ENCODE assay signal across 10 cellular contexts in the genomic region with DNA sequence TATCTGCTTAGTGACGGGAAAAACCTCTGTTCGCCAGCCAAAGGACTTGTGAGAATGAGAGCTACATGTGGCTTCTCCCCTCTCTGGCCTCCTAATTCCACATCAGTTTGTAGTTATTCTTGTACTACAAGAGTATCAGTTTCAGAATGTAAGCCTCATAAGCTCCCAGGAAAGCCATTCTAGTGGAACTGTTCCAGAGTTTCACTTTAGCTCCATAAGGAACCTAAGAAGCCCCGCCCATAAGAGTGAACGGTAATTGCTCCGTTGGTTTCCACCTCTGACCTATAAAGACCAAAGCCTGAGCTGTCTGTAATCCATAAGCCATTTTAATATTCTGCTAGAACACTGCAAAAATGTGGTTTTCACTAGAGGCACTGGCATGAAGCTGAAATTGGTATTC. TPM values are rescaled to one million over a fixed set of nuclear protein-coding genes. Genes with fewer than 3 reads are reported as not detected.
DNase-seq lines count a peak whose midpoint lies in the region; ATAC-seq and TF ChIP-seq lines count a peak whose summit lies in the region.
"Had no signal": no experiment of that assay in that cellular context is flagged by ENCODE, and none has a peak within 500 bp of the region (broad histone marks: within the 10 kb centered on the region; RNA-seq: fewer than 3 reads in every experiment).

No MANE protein-coding gene starts in this region.

- H2AFZ ChIP-seq in GM23338: no peak overlapping the region

- no peaks in the 10 kb centered on the region for H3K9me3 Mint-ChIP-seq in GM23338
- H3K9me3 Mint-ChIP-seq: endodermal cell had no signal

- no peaks in the 10 kb centered on the region for H3K9me2 ChIP-seq in GM23338 (ENCODE audit: insufficient read depth)

- H3K36me3 Mint-ChIP-seq in GM23338 (ENCODE audit: low read depth): no peaks in the 10 kb centered on the region
- peaks cover 2% of the 10 kb centered on the region for H3K36me3 Mint-ChIP-seq in T-helper 17 cell (ENCODE audit: low read depth)

- peaks cover 65% of the 10 kb centered on the region for H3K79me2 ChIP-seq in GM23338 (replicated peaks; ENCODE audit: insufficient read depth)

- H3K4me3 Mint-ChIP-seq in GM23338 (no peak overlapping the region), T-helper 17 cell (peak overlapping the region; percentile 8)
- H3K4me3 Mint-ChIP-seq: endodermal cell had no signal

- H3K36me3 ChIP-seq in GM23338 (ENCODE audit: insufficient read depth) (no peaks in the 10 kb centered on the region), heart right ventricle (no peaks in the 10 kb centered on the region)

- H3K9me3 ChIP-seq in T-helper 17 cell (ENCODE audit: control insufficient read depth, low read length, poor library complexity, severe bottlenecking) (no peaks in the 10 kb centered on the region), heart right ventricle (no peaks in the 10 kb centered on the region)

- no peak overlapping the region; the same call in 1 of the 2 replicates for H3K27ac ChIP-seq in GM23338 (ENCODE audit: low read depth)
- peak overlapping the region in 6 of 10 donors; percentile 2 to 63 (median 34) for H3K27ac ChIP-seq in heart right ventricle
- peak overlapping the region in 13 of 21 experiments; percentile 2 to 67 (median 36) for H3K27ac ChIP-seq in skin epidermis

- H3K27ac Mint-ChIP-seq in GM23338: no peak overlapping the region
- peak overlapping the region; percentile 75 for H3K27ac Mint-ChIP-seq in T-helper 17 cell
- H3K27ac Mint-ChIP-seq: endodermal cell had no signal

- H3K27me3 ChIP-seq in GM23338 (ENCODE audit: insufficient read depth): no peaks in the 10 kb centered on the region
- H3K27me3 ChIP-seq in heart right ventricle: no peaks in the 10 kb centered on the region

- intact Hi-C loops in heart right ventricle (cut with DNase I): no loop called here

- H3F3A ChIP-seq in GM23338 (replicated peaks; ENCODE audit: low read depth): no peaks in the 10 kb centered on the region

- 42 to 49% methylated on average over 5 of the region's 5 CpGs for WGBS in heart right ventricle, 2 donors

- ATAC-seq in GM23338 (peak; percentile 49; the same call in 2 of the 3 replicates), T-helper 17 cell (no peak), heart right ventricle (peak in 5 of 8 donors; percentile 51 to 56 (median 54)), HG03521 (IDR thresholded peaks at IDR 0.05; ENCODE audit: unreplicated experiment) (no peak), HG02870 (IDR thresholded peaks at IDR 0.05; ENCODE audit: unreplicated experiment) (no peak)

- no peaks in the 10 kb centered on the region for H3K27me3 Mint-ChIP-seq in GM23338 (ENCODE audit: insufficient read depth, low read depth, poor library complexity)
- no peaks in the 10 kb centered on the region for H3K27me3 Mint-ChIP-seq in T-helper 17 cell

- peaks cover 26% of the 10 kb centered on the region for H4K20me1 ChIP-seq in GM23338 (replicated peaks; ENCODE audit: insufficient read depth)

- no peak overlapping the region for H3K4me2 ChIP-seq in GM23338

- H3K4me1 Mint-ChIP-seq in GM23338 (peaks cover 10% of the 10 kb centered on the region; the same call in 2 of the 3 replicates), T-helper 17 cell (peaks cover 44% of the 10 kb centered on the region)

- H3K4me1 ChIP-seq in GM23338 (ENCODE audit: insufficient read depth) (peaks cover 7% of the 10 kb centered on the region; the same call in 1 of the 2 replicates), heart right ventricle (peaks cover 4 to 60% (median 36%) of the 10 kb centered on the region in 9 donors)

- H3K4me3 ChIP-seq in GM23338: no peak overlapping the region
- no peak overlapping the region for H3K4me3 ChIP-seq in heart right ventricle
- H3K4me3 ChIP-seq in skin epidermis: no peak overlapping the region

- DNase-seq in GM23338 (ENCODE audit: low spot score) (peak; percentile 34), T-helper 17 cell (no peak), heart right ventricle (no peak), NOMO-1 treated with dmso at 0.1 percent for 144 hours (lab: John Stamatoyannopoulos, UW; ENCODE audit: unreplicated experiment) (no peak), cerebellar cortex (ENCODE audit: low spot score) (no peak)
- DNase-seq: endodermal cell, NCI-H1930 had no signal

- TF ChIP-seq CTCF in GM23338 (conservative IDR thresholded peaks at IDR 0.05; ENCODE audit: low read depth in 2 of 2) (no peak), heart right ventricle (IDR thresholded peaks at IDR 0.05) (no peak)

TF ChIP-seq in GM23338, 12 proteins besides CTCF, POLR2A, EP300 and RAD21 (continues in another document):
- TF ChIP-seq ZNF114 (CRISPR knock-in tag; IDR thresholded peaks at IDR 0.05) (no peak), ZNF462 (CRISPR knock-in tag; IDR thresholded peaks at IDR 0.05) (no peak), STAT1 (IDR thresholded peaks at IDR 0.05; ENCODE audit: unreplicated experiment) (no peak)

RNA-seq across cellular contexts. Expression of gene SIK3, which starts 53.0 kb away (rescaled TPM):
- total RNA-seq in GM23338 (2014; rRNA removed; shearing (Covaris generic)): 27.8 and 33.9 TPM in 2 replicates
- polyA plus RNA-seq in GM23338 (2016; fragmentation: Nextera tagmentation; extraction: Ambion mirVana) (6.1 and 7.3 TPM in 2 replicates), heart right ventricle (10 to 100 TPM in 1 of 2 donors, 1 to 10 TPM in 1; 9.9 to 15.1 TPM)
- total RNA-seq in T-helper 17 cell (10 to 100 TPM; 82.7 to 87.5 TPM), heart right ventricle (10 to 100 TPM; 27.8 to 47.3 (median 39.3) TPM)

Comparison
In these comparisons a context has a peak if more than half of its experiments do, and no peak if none do; other contexts are left out.
1. ATAC-seq: peak in GM23338 (single experiment) and heart right ventricle (5 of 8); none in T-helper 17 cell (single experiment), HG03521 (single experiment) and HG02870 (single experiment).